1 cellular context compared by ENCODE assay signal in the genomic region with DNA sequence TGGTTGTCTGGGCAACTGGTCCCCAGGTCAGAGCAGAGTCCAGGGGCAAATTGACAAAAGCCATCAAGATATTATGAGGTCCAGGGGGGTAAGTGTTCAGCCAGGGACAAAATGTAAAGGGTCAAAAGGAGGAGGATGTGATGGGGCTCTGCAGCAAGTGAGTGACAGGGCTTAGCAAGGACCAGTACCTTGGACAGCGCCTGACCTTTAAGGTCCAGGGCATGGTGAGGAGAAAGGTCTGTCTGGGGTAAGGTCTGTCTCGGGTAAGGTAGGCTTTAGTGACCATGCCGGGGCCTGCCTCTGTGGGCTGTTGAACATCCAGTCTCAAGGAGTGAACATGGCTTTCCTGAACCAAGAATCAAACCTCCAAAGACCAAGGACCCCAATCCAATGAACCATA.
TF ChIP-seq lines count a peak whose summit lies in the region.

No MANE protein-coding gene starts in this region.

TF ChIP-seq in HepG2, 621 proteins besides CTCF, POLR2A, EP300 and RAD21 (continued from another document and continues in another):
- TF ChIP-seq, protein P1, sequence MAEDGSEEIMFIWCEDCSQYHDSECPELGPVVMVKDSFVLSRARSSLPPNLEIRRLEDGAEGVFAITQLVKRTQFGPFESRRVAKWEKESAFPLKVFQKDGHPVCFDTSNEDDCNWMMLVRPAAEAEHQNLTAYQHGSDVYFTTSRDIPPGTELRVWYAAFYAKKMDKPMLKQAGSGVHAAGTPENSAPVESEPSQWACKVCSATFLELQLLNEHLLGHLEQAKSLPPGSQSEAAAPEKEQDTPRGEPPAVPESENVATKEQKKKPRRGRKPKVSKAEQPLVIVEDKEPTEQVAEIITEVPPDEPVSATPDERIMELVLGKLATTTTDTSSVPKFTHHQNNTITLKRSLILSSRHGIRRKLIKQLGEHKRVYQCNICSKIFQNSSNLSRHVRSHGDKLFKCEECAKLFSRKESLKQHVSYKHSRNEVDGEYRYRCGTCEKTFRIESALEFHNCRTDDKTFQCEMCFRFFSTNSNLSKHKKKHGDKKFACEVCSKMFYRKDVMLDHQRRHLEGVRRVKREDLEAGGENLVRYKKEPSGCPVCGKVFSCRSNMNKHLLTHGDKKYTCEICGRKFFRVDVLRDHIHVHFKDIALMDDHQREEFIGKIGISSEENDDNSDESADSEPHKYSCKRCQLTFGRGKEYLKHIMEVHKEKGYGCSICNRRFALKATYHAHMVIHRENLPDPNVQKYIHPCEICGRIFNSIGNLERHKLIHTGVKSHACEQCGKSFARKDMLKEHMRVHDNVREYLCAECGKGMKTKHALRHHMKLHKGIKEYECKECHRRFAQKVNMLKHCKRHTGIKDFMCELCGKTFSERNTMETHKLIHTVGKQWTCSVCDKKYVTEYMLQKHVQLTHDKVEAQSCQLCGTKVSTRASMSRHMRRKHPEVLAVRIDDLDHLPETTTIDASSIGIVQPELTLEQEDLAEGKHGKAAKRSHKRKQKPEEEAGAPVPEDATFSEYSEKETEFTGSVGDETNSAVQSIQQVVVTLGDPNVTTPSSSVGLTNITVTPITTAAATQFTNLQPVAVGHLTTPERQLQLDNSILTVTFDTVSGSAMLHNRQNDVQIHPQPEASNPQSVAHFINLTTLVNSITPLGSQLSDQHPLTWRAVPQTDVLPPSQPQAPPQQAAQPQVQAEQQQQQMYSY (CRISPR knock-in tag; IDR thresholded peaks at IDR 0.05): no peak
- TF ChIP-seq, protein P2, sequence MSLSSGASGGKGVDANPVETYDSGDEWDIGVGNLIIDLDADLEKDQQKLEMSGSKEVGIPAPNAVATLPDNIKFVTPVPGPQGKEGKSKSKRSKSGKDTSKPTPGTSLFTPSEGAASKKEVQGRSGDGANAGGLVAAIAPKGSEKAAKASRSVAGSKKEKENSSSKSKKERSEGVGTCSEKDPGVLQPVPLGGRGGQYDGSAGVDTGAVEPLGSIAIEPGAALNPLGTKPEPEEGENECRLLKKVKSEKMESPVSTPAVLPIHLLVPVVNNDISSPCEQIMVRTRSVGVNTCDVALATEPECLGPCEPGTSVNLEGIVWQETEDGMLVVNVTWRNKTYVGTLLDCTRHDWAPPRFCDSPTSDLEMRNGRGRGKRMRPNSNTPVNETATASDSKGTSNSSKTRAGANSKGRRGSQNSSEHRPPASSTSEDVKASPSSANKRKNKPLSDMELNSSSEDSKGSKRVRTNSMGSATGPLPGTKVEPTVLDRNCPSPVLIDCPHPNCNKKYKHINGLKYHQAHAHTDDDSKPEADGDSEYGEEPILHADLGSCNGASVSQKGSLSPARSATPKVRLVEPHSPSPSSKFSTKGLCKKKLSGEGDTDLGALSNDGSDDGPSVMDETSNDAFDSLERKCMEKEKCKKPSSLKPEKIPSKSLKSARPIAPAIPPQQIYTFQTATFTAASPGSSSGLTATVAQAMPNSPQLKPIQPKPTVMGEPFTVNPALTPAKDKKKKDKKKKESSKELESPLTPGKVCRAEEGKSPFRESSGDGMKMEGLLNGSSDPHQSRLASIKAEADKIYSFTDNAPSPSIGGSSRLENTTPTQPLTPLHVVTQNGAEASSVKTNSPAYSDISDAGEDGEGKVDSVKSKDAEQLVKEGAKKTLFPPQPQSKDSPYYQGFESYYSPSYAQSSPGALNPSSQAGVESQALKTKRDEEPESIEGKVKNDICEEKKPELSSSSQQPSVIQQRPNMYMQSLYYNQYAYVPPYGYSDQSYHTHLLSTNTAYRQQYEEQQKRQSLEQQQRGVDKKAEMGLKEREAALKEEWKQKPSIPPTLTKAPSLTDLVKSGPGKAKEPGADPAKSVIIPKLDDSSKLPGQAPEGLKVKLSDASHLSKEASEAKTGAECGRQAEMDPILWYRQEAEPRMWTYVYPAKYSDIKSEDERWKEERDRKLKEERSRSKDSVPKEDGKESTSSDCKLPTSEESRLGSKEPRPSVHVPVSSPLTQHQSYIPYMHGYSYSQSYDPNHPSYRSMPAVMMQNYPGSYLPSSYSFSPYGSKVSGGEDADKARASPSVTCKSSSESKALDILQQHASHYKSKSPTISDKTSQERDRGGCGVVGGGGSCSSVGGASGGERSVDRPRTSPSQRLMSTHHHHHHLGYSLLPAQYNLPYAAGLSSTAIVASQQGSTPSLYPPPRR (CRISPR knock-in tag; IDR thresholded peaks at IDR 0.05; ENCODE audit: borderline replicate concordance): no peak
- TF ChIP-seq RARG (CRISPR knock-in tag; IDR thresholded peaks at IDR 0.05; ENCODE audit: low read depth): no peak
- no peak for TF ChIP-seq ARNTL (CRISPR knock-in tag; IDR thresholded peaks at IDR 0.05)
- no peak for TF ChIP-seq ZSCAN5A (CRISPR knock-in tag; IDR thresholded peaks at IDR 0.05; ENCODE audit: borderline replicate concordance)
- TF ChIP-seq ZBTB2 (CRISPR knock-in tag; IDR thresholded peaks at IDR 0.05; ENCODE audit: low read depth): no peak
- no peak for TF ChIP-seq TFDP1 (CRISPR knock-in tag; IDR thresholded peaks at IDR 0.05; ENCODE audit: borderline replicate concordance)
- no peak for TF ChIP-seq ZNF639 (CRISPR knock-in tag; conservative IDR thresholded peaks at IDR 0.05)
- TF ChIP-seq CBX5 (CRISPR knock-in tag; IDR thresholded peaks at IDR 0.05; ENCODE audit: borderline replicate concordance): no peak
- TF ChIP-seq ATF1 (CRISPR knock-in tag; IDR thresholded peaks at IDR 0.05): no peak
- TF ChIP-seq PPARG (CRISPR knock-in tag; conservative IDR thresholded peaks at IDR 0.05): 0 out of 2 replicates have a peak, but pooled peaks have one; percentile 22
- TF ChIP-seq NR2F6 (IDR thresholded peaks at IDR 0.05): peak; percentile 88
- TF ChIP-seq NR2F6 (CRISPR knock-in tag; IDR thresholded peaks at IDR 0.05): peak; percentile 90
- TF ChIP-seq, protein P3, sequence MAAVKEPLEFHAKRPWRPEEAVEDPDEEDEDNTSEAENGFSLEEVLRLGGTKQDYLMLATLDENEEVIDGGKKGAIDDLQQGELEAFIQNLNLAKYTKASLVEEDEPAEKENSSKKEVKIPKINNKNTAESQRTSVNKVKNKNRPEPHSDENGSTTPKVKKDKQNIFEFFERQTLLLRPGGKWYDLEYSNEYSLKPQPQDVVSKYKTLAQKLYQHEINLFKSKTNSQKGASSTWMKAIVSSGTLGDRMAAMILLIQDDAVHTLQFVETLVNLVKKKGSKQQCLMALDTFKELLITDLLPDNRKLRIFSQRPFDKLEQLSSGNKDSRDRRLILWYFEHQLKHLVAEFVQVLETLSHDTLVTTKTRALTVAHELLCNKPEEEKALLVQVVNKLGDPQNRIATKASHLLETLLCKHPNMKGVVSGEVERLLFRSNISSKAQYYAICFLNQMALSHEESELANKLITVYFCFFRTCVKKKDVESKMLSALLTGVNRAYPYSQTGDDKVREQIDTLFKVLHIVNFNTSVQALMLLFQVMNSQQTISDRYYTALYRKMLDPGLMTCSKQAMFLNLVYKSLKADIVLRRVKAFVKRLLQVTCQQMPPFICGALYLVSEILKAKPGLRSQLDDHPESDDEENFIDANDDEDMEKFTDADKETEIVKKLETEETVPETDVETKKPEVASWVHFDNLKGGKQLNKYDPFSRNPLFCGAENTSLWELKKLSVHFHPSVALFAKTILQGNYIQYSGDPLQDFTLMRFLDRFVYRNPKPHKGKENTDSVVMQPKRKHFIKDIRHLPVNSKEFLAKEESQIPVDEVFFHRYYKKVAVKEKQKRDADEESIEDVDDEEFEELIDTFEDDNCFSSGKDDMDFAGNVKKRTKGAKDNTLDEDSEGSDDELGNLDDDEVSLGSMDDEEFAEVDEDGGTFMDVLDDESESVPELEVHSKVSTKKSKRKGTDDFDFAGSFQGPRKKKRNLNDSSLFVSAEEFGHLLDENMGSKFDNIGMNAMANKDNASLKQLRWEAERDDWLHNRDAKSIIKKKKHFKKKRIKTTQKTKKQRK (IDR thresholded peaks at IDR 0.05; ENCODE audit: low read length): no peak
- no peak for TF ChIP-seq ETS1 (CRISPR knock-in tag; IDR thresholded peaks at IDR 0.05)
- TF ChIP-seq, protein P4, sequence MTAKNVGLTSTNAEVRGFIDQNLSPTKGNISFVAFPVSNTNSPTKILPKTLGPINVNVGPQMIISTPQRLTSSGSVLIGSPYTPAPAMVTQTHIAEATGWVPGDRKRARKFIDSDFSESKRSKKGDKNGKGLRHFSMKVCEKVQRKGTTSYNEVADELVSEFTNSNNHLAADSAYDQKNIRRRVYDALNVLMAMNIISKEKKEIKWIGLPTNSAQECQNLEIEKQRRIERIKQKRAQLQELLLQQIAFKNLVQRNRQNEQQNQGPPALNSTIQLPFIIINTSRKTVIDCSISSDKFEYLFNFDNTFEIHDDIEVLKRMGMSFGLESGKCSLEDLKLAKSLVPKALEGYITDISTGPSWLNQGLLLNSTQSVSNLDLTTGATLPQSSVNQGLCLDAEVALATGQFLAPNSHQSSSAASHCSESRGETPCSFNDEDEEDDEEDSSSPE (CRISPR knock-in tag; IDR thresholded peaks at IDR 0.05): no peak
- TF ChIP-seq ZNF567 (CRISPR knock-in tag; IDR thresholded peaks at IDR 0.05; ENCODE audit: borderline replicate concordance): no peak
- TF ChIP-seq, protein P5, sequence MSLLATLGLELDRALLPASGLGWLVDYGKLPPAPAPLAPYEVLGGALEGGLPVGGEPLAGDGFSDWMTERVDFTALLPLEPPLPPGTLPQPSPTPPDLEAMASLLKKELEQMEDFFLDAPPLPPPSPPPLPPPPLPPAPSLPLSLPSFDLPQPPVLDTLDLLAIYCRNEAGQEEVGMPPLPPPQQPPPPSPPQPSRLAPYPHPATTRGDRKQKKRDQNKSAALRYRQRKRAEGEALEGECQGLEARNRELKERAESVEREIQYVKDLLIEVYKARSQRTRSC (CRISPR knock-in tag; IDR thresholded peaks at IDR 0.05; ENCODE audit: low read depth): no peak
- TF ChIP-seq ZNF792 (CRISPR knock-in tag; IDR thresholded peaks at IDR 0.05): no peak
- no peak for TF ChIP-seq TCF7 (IDR thresholded peaks at IDR 0.05; ENCODE audit: low read depth)
- TF ChIP-seq DMAP1 (CRISPR knock-in tag; IDR thresholded peaks at IDR 0.05): no peak
- TF ChIP-seq KDM3A (CRISPR knock-in tag; IDR thresholded peaks at IDR 0.05; ENCODE audit: low read depth): no peak
- TF ChIP-seq HDAC6 (IDR thresholded peaks at IDR 0.05; ENCODE audit: low read depth, low read length): no peak
- TF ChIP-seq ZSCAN29 (CRISPR knock-in tag; conservative IDR thresholded peaks at IDR 0.05): no peak
- TF ChIP-seq ZNF598 (CRISPR knock-in tag; IDR thresholded peaks at IDR 0.05; ENCODE audit: borderline replicate concordance): no peak
- no peak for TF ChIP-seq NR2F2 (IDR thresholded peaks at IDR 0.05; ENCODE audit: borderline replicate concordance, low read depth)
- no peak for TF ChIP-seq PTBP1 (IDR thresholded peaks at IDR 0.05; ENCODE audit: low read depth, low read length, poor library complexity, severe bottlenecking)
- no peak for TF ChIP-seq ZNF704 (CRISPR knock-in tag; IDR thresholded peaks at IDR 0.05; ENCODE audit: borderline replicate concordance)
- no peak for TF ChIP-seq HOXA3 (CRISPR knock-in tag; IDR thresholded peaks at IDR 0.05)
- no peak for TF ChIP-seq HMGA1 (CRISPR knock-in tag; conservative IDR thresholded peaks at IDR 0.05)
- no peak for TF ChIP-seq ZNF101 (CRISPR knock-in tag; IDR thresholded peaks at IDR 0.05; ENCODE audit: borderline replicate concordance, low read depth)
